ENCODE assay signal across 8 cellular contexts in genomic region chr21:16193758-16194606, GRCh38.
DNase-seq lines count a peak whose midpoint lies in the region; ATAC-seq and TF ChIP-seq lines count a peak whose summit lies in the region.

No MANE protein-coding gene starts in this region.

- H3K4me2 ChIP-seq in GM23248 (ENCODE audit: unreplicated experiment), result peak overlapping the region; percentile 95

- TF ChIP-seq CTCF in colonic mucosa (IDR thresholded peaks at IDR 0.05), result no peak

- H3K27ac ChIP-seq in GM23248 (peak overlapping the region; percentile 92), colonic mucosa (no peak overlapping the region), stomach smooth muscle (ENCODE audit: low read length) (peak overlapping the region; percentile 25)

- H3K36me3 ChIP-seq in GM23248 (ENCODE audit: low read depth) (no peaks in the 10 kb centered on the region), colonic mucosa (no peaks in the 10 kb centered on the region), stomach smooth muscle (ENCODE audit: control insufficient read depth in 2 of 2, insufficient read depth in 2 of 2, low read length in 2 of 2) (no peaks in the 10 kb centered on the region)

- no peak for ATAC-seq in left colon

- H3K27me3 ChIP-seq in GM23248 (replicated peaks; ENCODE audit: insufficient read depth) (no peaks in the 10 kb centered on the region), colonic mucosa (no peaks in the 10 kb centered on the region), stomach smooth muscle (ENCODE audit: control insufficient read depth in 1 of 2, insufficient read depth in 2 of 2, low read length in 2 of 2) (no peaks in the 10 kb centered on the region)

- H4K20me1 ChIP-seq in GM23248 (ENCODE audit: insufficient read depth), result no peaks in the 10 kb centered on the region

- H3K9me2 ChIP-seq in GM23248 (ENCODE audit: insufficient read depth), result no peaks in the 10 kb centered on the region

- peaks cover 33% of the 10 kb centered on the region for H3K79me2 ChIP-seq in GM23248 (ENCODE audit: insufficient read depth)

- H3K4me1 ChIP-seq in GM23248 (ENCODE audit: insufficient read depth) (peaks cover 24% of the 10 kb centered on the region), colonic mucosa (no peaks in the 10 kb centered on the region), stomach smooth muscle (ENCODE audit: control insufficient read depth, insufficient read depth, low read length) (no peaks in the 10 kb centered on the region)

- H3K4me3 ChIP-seq in GM23248 (peak overlapping the region; percentile 82), colonic mucosa (no peak overlapping the region), stomach smooth muscle (ENCODE audit: low read length in 2 of 2) (peak overlapping the region; percentile 29 to 68)

- H3K9me3 ChIP-seq in GM23248 (ENCODE audit: low read depth) (no peaks in the 10 kb centered on the region), colonic mucosa (no peaks in the 10 kb centered on the region), stomach smooth muscle (ENCODE audit: control insufficient read depth in 2 of 2, low read length in 2 of 2) (no peaks in the 10 kb centered on the region)

- intact Hi-C loops in colonic mucosa (cut with DNase I) (no loop called here), left colon (cut with DNase I, micrococcal nuclease) (no loop called here)

- DNase-seq in D341Med (ENCODE audit: low spot score), result peak; percentile 46
- DNase-seq in GM23248, result peak; percentile 86
- DNase-seq in NCI-H82 (lab: John Stamatoyannopoulos, UW), result peak; percentile 90
- peak; percentile 28 for DNase-seq in colonic mucosa
- DNase-seq in left colon, result peak; percentile 15 to 26
- no peak for DNase-seq in stimulated activated naive CD4-positive, alpha-beta T cell treated with Interleukin-2 at 50 U/mL for 16 hours (lab: John Stamatoyannopoulos, UW)
- DNase-seq in stimulated activated CD4-positive, alpha-beta T cell treated with anti-CD3 and anti-CD28 coated beads, Interleukin-12 subunit alpha, Interleukin-12 subunit beta, amount 100 ng/mL, for 4 hours, result no peak

- H2AFZ ChIP-seq in GM23248, result peak overlapping the region; percentile 81

- H3K9ac ChIP-seq in GM23248 (peak overlapping the region; percentile 89), colonic mucosa (ENCODE audit: low read depth in 2 of 2, low read length in 2 of 2) (no peak overlapping the region), stomach smooth muscle (ENCODE audit: low read length in 2 of 2) (peak overlapping the region; percentile 0 to 46)

- in situ Hi-C loops in GM23248 (cut with MboI), result loop anchor here (10.0 kb wide), 2 partner anchors 109 to 111 kb away; no protein-coding TSS in a partner anchor

- 0 to 1% methylated on average over 9 of the region's 9 CpGs for WGBS in GM23248 (ENCODE audit: low coverage in 1 of 2, low lambda C conversion rate in 2 of 2, missing lambda C conversion rate in 2 of 2), 2 experiments

- peaks cover 38% of the 10 kb centered on the region for H3F3A ChIP-seq in GM23248 (ENCODE audit: insufficient read depth)

Comparison
In these comparisons a context has a peak if more than half of its experiments do, and no peak if none do; other contexts are left out.
1. DNase-seq: peak in D341Med (single experiment), GM23248 (single experiment), NCI-H82 (single experiment), colonic mucosa (single experiment) and left colon (2 of 2); none in stimulated activated naive CD4-positive, alpha-beta T cell treated with Interleukin-2 at 50 U/mL for 16 hours (single experiment) and stimulated activated CD4-positive, alpha-beta T cell treated with anti-CD3 and anti-CD28 coated beads, Interleukin-12 subunit alpha, Interleukin-12 subunit beta, amount 100 ng/mL, for 4 hours (single experiment).
2. H3K9ac ChIP-seq: peak in GM23248 (single experiment) and stomach smooth muscle (2 of 2); none in colonic mucosa (0 of 2).